Comparison of ENCODE assay signal across 8 cellular contexts in the genomic region with DNA sequence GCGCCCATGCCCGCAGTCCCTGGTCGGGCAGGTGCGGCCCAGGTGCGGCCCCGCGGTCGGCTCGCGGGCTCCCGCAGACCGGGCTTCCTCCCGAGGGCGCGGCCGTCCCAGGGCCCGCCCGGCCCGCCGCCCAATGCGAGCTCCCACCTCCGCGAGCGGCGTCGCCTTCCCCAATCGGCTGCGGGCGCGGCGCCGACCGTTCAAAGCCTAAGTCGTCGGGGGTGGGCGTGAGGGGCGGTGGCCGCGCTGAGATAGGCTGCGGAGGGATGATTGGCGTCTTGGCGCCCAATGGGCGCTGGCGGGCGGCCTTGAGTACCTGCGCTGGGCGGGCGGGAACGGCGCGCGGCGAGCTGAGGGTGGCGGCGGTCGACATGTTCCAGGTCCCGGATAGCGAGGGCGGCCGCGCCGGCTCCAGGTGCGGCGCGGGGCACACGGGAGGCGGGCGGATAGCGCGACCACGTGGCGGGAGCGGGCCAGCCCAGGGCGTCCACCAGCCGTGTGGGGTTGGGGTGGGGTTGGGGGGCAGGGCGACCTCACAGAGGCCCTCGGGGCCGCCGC. TPM values are rescaled to one million over a fixed set of nuclear protein-coding genes. Genes with fewer than 3 reads are reported as not detected.
DNase-seq lines count a peak whose midpoint lies in the region; ATAC-seq and TF ChIP-seq lines count a peak whose summit lies in the region.

A gene with protein sequence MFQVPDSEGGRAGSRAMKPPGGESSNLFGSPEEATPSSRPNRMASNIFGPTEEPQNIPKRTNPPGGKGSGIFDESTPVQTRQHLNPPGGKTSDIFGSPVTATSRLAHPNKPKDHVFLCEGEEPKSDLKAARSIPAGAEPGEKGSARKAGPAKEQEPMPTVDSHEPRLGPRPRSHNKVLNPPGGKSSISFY (plus strand): TSS at position 338 of the 558 bp plus-strand sequence. CDS start 34 bp downstream, at position 372.

- peaks cover 4% of the 10 kb centered on the region for H3K36me3 Mint-ChIP-seq in activated CD8-positive, alpha-beta memory T cell treated with anti-CD3 and anti-CD28 coated beads, Interleukin-2, amount 10 ng/mL, durations not matched to agents 7 days and 5 days
- H3K36me3 Mint-ChIP-seq in mesothelial cell of epicardium = peaks cover 13% of the 10 kb centered on the region

- H3K27ac ChIP-seq in HUES48 (ENCODE audit: low read depth, low read length) = peak within 1 kb of the TSS; percentile 72

- peaks cover 45% of the 10 kb centered on the region for H3K36me3 ChIP-seq in HUES48 (ENCODE audit: control insufficient read depth, insufficient read depth, low read length)
- peaks cover 56% of the 10 kb centered on the region for H3K36me3 ChIP-seq in NT2/D1 (ENCODE audit: insufficient read depth, insufficient read length, low read length)

- peak within 1 kb of the TSS; percentile 93 for H3K4me3 Mint-ChIP-seq in activated CD8-positive, alpha-beta memory T cell treated with anti-CD3 and anti-CD28 coated beads, Interleukin-2, amount 10 ng/mL, durations not matched to agents 7 days and 5 days
- H3K4me3 Mint-ChIP-seq in mesothelial cell of epicardium = peak within 1 kb of the TSS; percentile 84

- H3K27me3 ChIP-seq in HUES48 (ENCODE audit: control insufficient read depth, insufficient read depth, low read length) (no peaks in the 10 kb centered on the region), NT2/D1 (ENCODE audit: insufficient read depth, insufficient read length) (no peaks in the 10 kb centered on the region)

- ATAC-seq in GM21381 (IDR thresholded peaks at IDR 0.05; ENCODE audit: unreplicated experiment) = peak; percentile 90
- ATAC-seq in activated CD8-positive, alpha-beta memory T cell treated with anti-CD3 and anti-CD28 coated beads, Interleukin-2, amount 10 ng/mL, durations not matched to agents 7 days and 5 days = peak; percentile 98

- H3K4me3 ChIP-seq in HUES48 (ENCODE audit: low read depth, low read length) = peak within 1 kb of the TSS; percentile 88
- H3K4me3 ChIP-seq in NT2/D1 (ENCODE audit: insufficient read length, low read depth) = peak within 1 kb of the TSS; percentile 84

- no peaks in the 10 kb centered on the region for H3K9me3 ChIP-seq in HUES48 (ENCODE audit: control insufficient read depth, insufficient read depth, low read length)
- no peaks in the 10 kb centered on the region for H3K9me3 ChIP-seq in NT2/D1 (ENCODE audit: insufficient read depth, low read length)

- H3K4me1 ChIP-seq in HUES48 (ENCODE audit: control insufficient read depth, insufficient read depth, low read length) = 0 out of 2 replicates have a peak, but pooled peaks cover 6% of the 10 kb centered on the region
- H3K4me1 ChIP-seq in NT2/D1 (ENCODE audit: insufficient read depth, insufficient read length) = peaks cover 2% of the 10 kb centered on the region

- peak within 1 kb of the TSS; percentile 82 for H3K9ac ChIP-seq in HUES48 (ENCODE audit: low read depth, low read length)
- H3K9ac ChIP-seq in NT2/D1 (ENCODE audit: insufficient read length, low read depth) = peak within 1 kb of the TSS; percentile 98

- in situ Hi-C loops in endometrial microvascular endothelial cells (cut with HindIII; ENCODE audit: inconsistent ontology term, low pct_unique_long_range_greater_than_20kb, low sequenced_read_pairs) = no loop called here

- peak; percentile 99 for DNase-seq in COR-L47 (lab: John Stamatoyannopoulos, UW)
- DNase-seq in NT2/D1 (ENCODE audit: low read depth, low spot score) = peak; percentile 98
- DNase-seq in activated CD8-positive, alpha-beta memory T cell treated with anti-CD3 and anti-CD28 coated beads, Interleukin-2, amount 10 ng/mL, durations not matched to agents 7 days and 5 days = peak; percentile 97
- peak; percentile 96 to 98 for DNase-seq in mesothelial cell of epicardium (ENCODE audit: low spot score in 2 of 2, unreplicated experiment in 2 of 2)
- DNase-seq in stimulated activated CD8-positive, alpha-beta memory T cell treated with anti-CD3 and anti-CD28 coated beads, Interleukin-15, amount 100 ng/mL, for 4 hours (ENCODE audit: low read depth in 2 of 2) = peak; percentile 90 to 92

- no peaks in the 10 kb centered on the region for H3K27me3 Mint-ChIP-seq in activated CD8-positive, alpha-beta memory T cell treated with anti-CD3 and anti-CD28 coated beads, Interleukin-2, amount 10 ng/mL, durations not matched to agents 7 days and 5 days
- no peaks in the 10 kb centered on the region for H3K27me3 Mint-ChIP-seq in mesothelial cell of epicardium (ENCODE audit: low read depth)

- CTCF ChIA-PET in activated CD8-positive, alpha-beta memory T cell treated with anti-CD3 and anti-CD28 coated beads, Interleukin-2, amount 10 ng/mL, durations not matched to agents 7 days and 5 days (lab: Charles Lee) = interaction anchor here (1.1 to 3.9 kb wide), 7 partner anchors 9 to 257 kb away, joined by 3 to 35 read pairs (median 4); a partner anchor contains a TSS

- peaks cover 32% of the 10 kb centered on the region for H3K4me1 Mint-ChIP-seq in activated CD8-positive, alpha-beta memory T cell treated with anti-CD3 and anti-CD28 coated beads, Interleukin-2, amount 10 ng/mL, durations not matched to agents 7 days and 5 days
- H3K4me1 Mint-ChIP-seq in mesothelial cell of epicardium = peaks cover 19% of the 10 kb centered on the region

- H3K27ac Mint-ChIP-seq in activated CD8-positive, alpha-beta memory T cell treated with anti-CD3 and anti-CD28 coated beads, Interleukin-2, amount 10 ng/mL, durations not matched to agents 7 days and 5 days = peak within 1 kb of the TSS; percentile 83
- peak within 1 kb of the TSS; percentile 86 for H3K27ac Mint-ChIP-seq in mesothelial cell of epicardium

- no peak for TF ChIP-seq CTCF in mesothelial cell of epicardium (IDR thresholded peaks at IDR 0.05; ENCODE audit: unreplicated experiment)

- H3K9me3 Mint-ChIP-seq in activated CD8-positive, alpha-beta memory T cell treated with anti-CD3 and anti-CD28 coated beads, Interleukin-2, amount 10 ng/mL, durations not matched to agents 7 days and 5 days (ENCODE audit: low read depth) = no peaks in the 10 kb centered on the region
- no peaks in the 10 kb centered on the region for H3K9me3 Mint-ChIP-seq in mesothelial cell of epicardium

RNA-seq across cellular contexts. Expression of the gene that starts here (rescaled TPM):
- 10 to 100 TPM; 55.0 to 62.4 TPM for total RNA-seq in activated CD8-positive, alpha-beta memory T cell treated with anti-CD3 and anti-CD28 coated beads, Interleukin-2, amount 10 ng/mL, durations not matched to agents 7 days and 5 days
- 85.9 TPM for total RNA-seq in endometrial microvascular endothelial cells (ENCODE audit: inconsistent ontology term)
- total RNA-seq in mesothelial cell of epicardium = 72.9 to 78.3 TPM (median 73.9 TPM) in 3 replicates

Comparison
In these comparisons a context has a peak if more than half of its experiments do, and no peak if none do; other contexts are left out.
1. Peak in every context shown above with its lines: DNase-seq, ATAC-seq, H3K4me3 ChIP-seq and H3K27ac ChIP-seq.